20 cellular contexts compared by ENCODE assay signal in genomic region chr4:107800058-107800457, GRCh38. TPM values are rescaled to one million over a fixed set of nuclear protein-coding genes. Genes with fewer than 3 reads are reported as not detected.
DNase-seq lines count a peak whose midpoint lies in the region; ATAC-seq, FAIRE-seq and TF ChIP-seq lines count a peak whose summit lies in the region.
"Had no signal": no experiment of that assay in that cellular context is flagged by ENCODE, and none has a peak within 500 bp of the region (broad histone marks: within the 10 kb centered on the region; RNA-seq: fewer than 3 reads in every experiment).

No MANE protein-coding gene starts in this region.

- H3K27me3 ChIP-seq in right atrium auricular region (no peaks in the 10 kb centered on the region), endothelial cell of umbilical vein (ENCODE audit: control insufficient read depth in 2 of 2, insufficient read depth in 2 of 2, low read length in 2 of 2) (no peaks in the 10 kb centered on the region), lower lobe of right lung (ENCODE audit: low read depth) (no peaks in the 10 kb centered on the region), transverse colon (no peaks in the 10 kb centered on the region)

- no TSS peak for BruUV-seq in endothelial cell of umbilical vein (replicated peaks; lab: Mats Ljungman, UMichigan)

- H3K79me2 ChIP-seq in endothelial cell of umbilical vein (ENCODE audit: control insufficient read depth, insufficient read depth, low read length), result no peaks in the 10 kb centered on the region
- H3K79me2 ChIP-seq: parathyroid adenoma had no signal

- dilution Hi-C loops in endothelial cell of umbilical vein (cut with MboI; ENCODE audit: extremely low pct_ligation_motif_present, low sequenced_read_pairs), result no loop called here

- H3K4me1 ChIP-seq in right atrium auricular region (no peaks in the 10 kb centered on the region), endothelial cell of umbilical vein (ENCODE audit: control insufficient read depth, extremely low read depth, insufficient read depth, low read length) (peaks cover 4% of the 10 kb centered on the region), lower lobe of right lung (peaks cover 23% of the 10 kb centered on the region), transverse colon (peaks cover 4 to 26% (median 7%) of the 10 kb centered on the region in 4 donors)
- H3K4me1 ChIP-seq: A549, parathyroid adenoma had no signal

- in situ Hi-C loops in transverse colon (cut with MboI; ENCODE audit: low pct_ligation_motif_present in 1 of 4, low pct_unique_long_range_greater_than_20kb in 1 of 4, low sequenced_read_pairs in 3 of 4), result no loop called here

- H2AFZ ChIP-seq in endothelial cell of umbilical vein (ENCODE audit: low read depth, low read length), result peak overlapping the region; percentile 99
- H2AFZ ChIP-seq: parathyroid adenoma had no signal

- 22 to 27% methylated on average over 5 of the region's 5 CpGs for WGBS in transverse colon (ENCODE audit: low coverage in 1 of 2), 2 donors

- peak; percentile 74 for ATAC-seq in Right ventricle myocardium superior (ENCODE audit: poor library complexity)
- ATAC-seq in lower lobe of right lung, result peak; percentile 59 to 73
- ATAC-seq in HG02623 (IDR thresholded peaks at IDR 0.05; ENCODE audit: unreplicated experiment), result no peak
- ATAC-seq: A549, GM12878 had no signal

- POLR2A ChIA-PET in endothelial cell of umbilical vein (lab: Charles Lee), result no interaction called here

- peak overlapping the region; percentile 70 for H3K4me2 ChIP-seq in endothelial cell of umbilical vein (ENCODE audit: insufficient read depth, low read length)
- H3K4me2 ChIP-seq: A549 had no signal

- no peak for TF ChIP-seq EP300 in transverse colon (IDR thresholded peaks at IDR 0.05; ENCODE audit: low read depth)

- H3K4me3 ChIP-seq in right atrium auricular region (no peak overlapping the region), endothelial cell of umbilical vein (replicated peaks in 1 of 3; ENCODE audit: insufficient read depth in 1 of 3, low read depth in 1 of 3, low read length in 3 of 3) (peak overlapping the region in 1 of 3 experiments; percentile 29), lower lobe of right lung (peak overlapping the region; percentile 35), transverse colon (peak overlapping the region in 3 of 4 donors; percentile 22 to 28 (median 27))
- H3K4me3 ChIP-seq: A549, GM12878 had no signal

- no peak for TF ChIP-seq POLR2A in endothelial cell of umbilical vein (IDR thresholded peaks at IDR 0.05; ENCODE audit: low read depth, low read length)
- TF ChIP-seq POLR2A in transverse colon (IDR thresholded peaks at IDR 0.05), result peak; percentile 58

- H3K9me3 ChIP-seq in right atrium auricular region (no peaks in the 10 kb centered on the region), endothelial cell of umbilical vein (replicated peaks; ENCODE audit: control insufficient read depth, insufficient read depth, low read length) (no peaks in the 10 kb centered on the region), lower lobe of right lung (no peaks in the 10 kb centered on the region), transverse colon (no peaks in the 10 kb centered on the region)
- H3K9me3 ChIP-seq: A549 had no signal

- FAIRE-seq in endothelial cell of umbilical vein (lab: Jason Lieb, UNC), result peak; percentile 77
- FAIRE-seq: A549, GM12878, H54 had no signal

- H3K9me1 ChIP-seq in endothelial cell of umbilical vein (replicated peaks; ENCODE audit: control insufficient read depth, extremely low read depth, insufficient read depth, low read length), result no peaks in the 10 kb centered on the region

- H3K9ac ChIP-seq in endothelial cell of umbilical vein (replicated peaks; ENCODE audit: extremely low read depth, insufficient read depth, low read length), result no peak overlapping the region
- H3K9ac ChIP-seq: parathyroid adenoma had no signal

- no peaks in the 10 kb centered on the region for H4K20me1 ChIP-seq in endothelial cell of umbilical vein (replicated peaks; ENCODE audit: control insufficient read depth, extremely low read depth, insufficient read depth, low read length)

- TF ChIP-seq CTCF in right atrium auricular region (IDR thresholded peaks at IDR 0.05) (no peak), endothelial cell of umbilical vein (IDR thresholded peaks at IDR 0.05; ENCODE audit: extremely low read depth in 1 of 2, insufficient read depth in 1 of 2, low read depth in 1 of 2, low read length in 2 of 2) (no peak), lower lobe of right lung (IDR thresholded peaks at IDR 0.05) (no peak), transverse colon (IDR thresholded peaks at IDR 0.05) (no peak)

- DNase-seq in Right ventricle myocardium superior, result no peak
- DNase-seq in right atrium auricular region (ENCODE audit: low spot score), result no peak
- peak; percentile 44 for DNase-seq in endothelial cell of umbilical vein (ENCODE audit: low read depth, low spot score)
- DNase-seq in lower lobe of right lung, result no peak
- DNase-seq in transverse colon, result peak; percentile 59
- no peak for DNase-seq in NCI-H1105 treated with DMSO at 0.1 percent for 48 hours (lab: John Stamatoyannopoulos, UW)
- no peak for DNase-seq in iPS-NIHi11 (ENCODE audit: low spot score)
- DNase-seq: activated CD4-positive, CD25-positive, alpha-beta regulatory T cell treated with anti-CD3 and anti-CD28 coated beads, Interleukin-2, amount 50 U/mL, for 72 hours; activated CD8-positive, alpha-beta memory T cell treated with anti-CD3 and anti-CD28 coated beads, Interleukin-2, amount 50 U/mL, for 48 hours; activated naive CD4-positive, alpha-beta T cell treated with anti-CD3 and anti-CD28 coated beads, Interleukin-2, amount 10 ng/mL, durations not matched to agents 7 days and 5 days; CD4-positive, alpha-beta memory T cell; effector memory CD4-positive, alpha-beta T cell; NCI-H1092 treated with DMSO at 0.1 percent for 48 hours; NCI-H2227 treated with DMSO at 0.1 percent for 48 hours; SW 1271 had no signal

- CTCF ChIA-PET in endothelial cell of umbilical vein (lab: Charles Lee), result interaction anchor here (1.1 kb wide), 1 partner anchor 30 kb away, joined by 4 read pairs; no protein-coding TSS in a partner anchor

- H3K36me3 ChIP-seq in right atrium auricular region (no peaks in the 10 kb centered on the region), endothelial cell of umbilical vein (ENCODE audit: control insufficient read depth in 2 of 2, extremely low read depth in 1 of 2, insufficient read depth in 2 of 2, low read length in 2 of 2) (no peaks in the 10 kb centered on the region), lower lobe of right lung (no peaks in the 10 kb centered on the region), transverse colon (no peaks in the 10 kb centered on the region)

- no peak overlapping the region for H3K27ac ChIP-seq in right atrium auricular region
- H3K27ac ChIP-seq in endothelial cell of umbilical vein (ENCODE audit: insufficient read depth, low read depth, low read length), result no peak overlapping the region
- H3K27ac ChIP-seq in lower lobe of right lung, result peak overlapping the region; percentile 70
- H3K27ac ChIP-seq in transverse colon, result peak overlapping the region; percentile 74 to 83 (median 80)
- H3K27ac ChIP-seq: A549, parathyroid adenoma had no signal

- intact Hi-C loops in Right ventricle myocardium superior (cut with DNase I) (no loop called here), endothelial cell of umbilical vein (cut with micrococcal nuclease) (no loop called here), lower lobe of right lung (cut with DNase I) (no loop called here), transverse colon (cut with DNase I; ENCODE audit: low total_unique reads) (no loop called here)

TF ChIP-seq in endothelial cell of umbilical vein, 7 proteins besides CTCF, POLR2A, EP300 and RAD21:
- TF ChIP-seq MAX (IDR thresholded peaks at IDR 0.05; ENCODE audit: insufficient read depth, insufficient read length), result no peak

RNA-seq across cellular contexts. Expression of gene SGMS2, which starts 24.7 kb away (rescaled TPM):
- 18.5 TPM for total RNA-seq in Right ventricle myocardium superior
- total RNA-seq in right atrium auricular region, result 10 to 100 TPM; 53.6 to 73.6 TPM
- 33.0 and 35.9 TPM in 2 replicates for total RNA-seq in endothelial cell of umbilical vein
- polyA plus RNA-seq in endothelial cell of umbilical vein, result 33.2 and 39.1 TPM in 2 replicates
- 16.1 and 16.3 TPM in 2 replicates for polyA plus RNA-seq in endothelial cell of umbilical vein (2011; cell fraction: cytosol; rRNA removed)
- 17.8 and 25.6 TPM in 2 replicates for polyA plus RNA-seq in endothelial cell of umbilical vein (2011; cell fraction: nucleus; rRNA removed)
- polyA plus RNA-seq in endothelial cell of umbilical vein (2012), result 23.9 and 31.4 TPM in 2 replicates
- polyA minus RNA-seq in endothelial cell of umbilical vein, result 162 and 181 TPM in 2 replicates
- 22.0 TPM for polyA minus RNA-seq in endothelial cell of umbilical vein (2011; cell fraction: cytosol; rRNA and poly(A)+ RNA removed)
- polyA minus RNA-seq in endothelial cell of umbilical vein (2011; cell fraction: nucleus; rRNA and poly(A)+ RNA removed), result 46.8 and 50.8 TPM in 2 replicates
- total RNA-seq in lower lobe of right lung, result 89.0 TPM
- total RNA-seq in transverse colon, result 100 to 1,000 TPM in 3 of 4 donors, 10 to 100 TPM in 1; 75.8 to 203 (median 122) TPM
- polyA plus RNA-seq: CD4-positive, alpha-beta memory T cell had no signal

Comparison
In these comparisons a context has a peak if more than half of its experiments do, and no peak if none do; other contexts are left out.
1. DNase-seq: peak in endothelial cell of umbilical vein (single experiment) and transverse colon (single experiment); none in Right ventricle myocardium superior (single experiment), right atrium auricular region (single experiment), lower lobe of right lung (single experiment), NCI-H1105 treated with DMSO at 0.1 percent for 48 hours (single experiment) and iPS-NIHi11 (single experiment).
2. H3K27ac ChIP-seq: peak in lower lobe of right lung (single experiment) and transverse colon (4 of 4); none in right atrium auricular region (0 of 2) and endothelial cell of umbilical vein (single experiment).
3. H3K4me3 ChIP-seq: peak in lower lobe of right lung (single experiment) and transverse colon (3 of 4); none in right atrium auricular region (0 of 2).